1 cellular context compared by ENCODE assay signal in the genomic region with DNA sequence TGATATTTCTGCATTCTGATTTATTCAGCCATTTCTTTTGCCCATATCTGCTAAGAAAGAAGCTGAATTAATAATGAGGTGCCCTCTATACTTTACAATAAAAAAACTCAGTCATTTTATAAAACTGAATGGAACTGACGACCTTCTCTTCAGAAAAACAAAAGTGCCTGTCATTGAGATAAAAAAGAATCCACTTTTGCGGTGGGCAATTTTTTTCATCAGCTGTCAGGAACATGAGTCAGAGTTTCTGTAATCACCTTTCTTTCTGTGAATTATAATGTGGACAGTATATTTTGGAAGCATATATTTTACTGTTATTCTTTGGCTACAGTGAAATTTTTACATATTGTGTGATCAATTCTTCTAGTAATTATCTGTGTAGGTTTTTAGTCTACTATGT.
TF ChIP-seq lines count a peak whose summit lies in the region.

No MANE protein-coding gene starts in this region.

TF ChIP-seq in SK-N-SH, 30 proteins besides CTCF, POLR2A, EP300 and RAD21 (continued from another document):
- no peak for TF ChIP-seq TAF1 (IDR thresholded peaks at IDR 0.05; ENCODE audit: borderline replicate concordance, low read depth, low read length)
- TF ChIP-seq SIN3A (IDR thresholded peaks at IDR 0.05; ENCODE audit: borderline replicate concordance, low read depth, low read length), result no peak
- TF ChIP-seq YY1 (IDR thresholded peaks at IDR 0.05; ENCODE audit: low read depth), result no peak
- no peak for TF ChIP-seq FOXJ3 (CRISPR knock-in tag; IDR thresholded peaks at IDR 0.05)
- TF ChIP-seq CHD2 (IDR thresholded peaks at IDR 0.05; ENCODE audit: low read length, partially characterized antibody), result no peak
- TF ChIP-seq ELF1 (IDR thresholded peaks at IDR 0.05), result no peak
- no peak for TF ChIP-seq RFX5 (IDR thresholded peaks at IDR 0.05; ENCODE audit: low read length)
- TF ChIP-seq FOSL2 (IDR thresholded peaks at IDR 0.05; ENCODE audit: borderline replicate concordance, low read depth), result no peak
- no peak for TF ChIP-seq POLR2AphosphoS5 (IDR thresholded peaks at IDR 0.05; ENCODE audit: low read depth, low read length)
- TF ChIP-seq SMC3 (IDR thresholded peaks at IDR 0.05; ENCODE audit: low read depth, low read length), result no peak
- no peak for TF ChIP-seq GABPA (IDR thresholded peaks at IDR 0.05; ENCODE audit: low read depth)
